1 cellular context compared by ENCODE assay signal in the genomic region with DNA sequence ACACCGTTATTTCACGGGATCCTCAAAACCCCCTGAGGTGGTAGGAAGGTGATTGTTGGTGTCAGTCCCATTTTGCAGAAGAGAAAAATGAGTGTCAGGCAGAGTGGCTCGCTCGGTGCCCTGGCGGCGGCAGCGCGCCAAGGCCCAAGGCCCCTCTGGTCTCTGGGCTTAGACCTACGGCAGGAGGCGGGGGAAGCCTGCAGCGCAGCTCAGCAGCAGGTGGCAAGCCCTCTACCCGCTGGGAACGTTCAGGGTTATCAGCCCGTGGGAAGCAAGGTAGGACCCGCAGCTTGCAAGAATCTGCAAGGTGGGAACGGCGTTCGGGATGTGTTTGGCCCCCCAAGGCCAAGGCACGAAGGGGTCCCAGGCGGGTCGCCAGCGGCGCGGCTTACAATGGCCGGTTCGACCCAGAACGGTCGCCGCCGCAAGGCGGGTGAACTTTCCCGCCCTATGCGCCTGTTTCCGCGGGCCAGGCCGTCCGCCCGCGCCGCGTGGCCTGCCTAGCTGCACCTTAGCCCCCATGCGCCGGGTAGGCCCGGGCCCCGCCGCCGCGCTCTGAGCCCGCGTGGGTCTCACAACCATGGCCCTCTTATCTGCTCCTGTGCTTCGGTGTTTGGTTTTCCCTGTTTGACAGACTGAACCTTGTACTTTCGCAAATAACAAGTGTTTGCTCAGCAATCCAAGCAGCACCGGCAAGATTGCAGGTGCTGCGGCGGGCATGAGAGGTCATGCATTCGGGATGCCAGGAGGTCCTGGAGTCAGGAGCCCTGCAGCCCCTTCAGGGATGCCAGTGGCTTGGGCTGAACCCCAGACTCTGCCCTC.
A peak's percentile ranks its signal among the peaks of the same experiment; 100 is the strongest.
TF ChIP-seq lines count a peak whose summit lies in the region.

No MANE protein-coding gene starts in this region.

TF ChIP-seq in HepG2, 621 proteins besides CTCF, POLR2A, EP300 and RAD21 (continued from another document and continues in another):
- TF ChIP-seq, protein P1, sequence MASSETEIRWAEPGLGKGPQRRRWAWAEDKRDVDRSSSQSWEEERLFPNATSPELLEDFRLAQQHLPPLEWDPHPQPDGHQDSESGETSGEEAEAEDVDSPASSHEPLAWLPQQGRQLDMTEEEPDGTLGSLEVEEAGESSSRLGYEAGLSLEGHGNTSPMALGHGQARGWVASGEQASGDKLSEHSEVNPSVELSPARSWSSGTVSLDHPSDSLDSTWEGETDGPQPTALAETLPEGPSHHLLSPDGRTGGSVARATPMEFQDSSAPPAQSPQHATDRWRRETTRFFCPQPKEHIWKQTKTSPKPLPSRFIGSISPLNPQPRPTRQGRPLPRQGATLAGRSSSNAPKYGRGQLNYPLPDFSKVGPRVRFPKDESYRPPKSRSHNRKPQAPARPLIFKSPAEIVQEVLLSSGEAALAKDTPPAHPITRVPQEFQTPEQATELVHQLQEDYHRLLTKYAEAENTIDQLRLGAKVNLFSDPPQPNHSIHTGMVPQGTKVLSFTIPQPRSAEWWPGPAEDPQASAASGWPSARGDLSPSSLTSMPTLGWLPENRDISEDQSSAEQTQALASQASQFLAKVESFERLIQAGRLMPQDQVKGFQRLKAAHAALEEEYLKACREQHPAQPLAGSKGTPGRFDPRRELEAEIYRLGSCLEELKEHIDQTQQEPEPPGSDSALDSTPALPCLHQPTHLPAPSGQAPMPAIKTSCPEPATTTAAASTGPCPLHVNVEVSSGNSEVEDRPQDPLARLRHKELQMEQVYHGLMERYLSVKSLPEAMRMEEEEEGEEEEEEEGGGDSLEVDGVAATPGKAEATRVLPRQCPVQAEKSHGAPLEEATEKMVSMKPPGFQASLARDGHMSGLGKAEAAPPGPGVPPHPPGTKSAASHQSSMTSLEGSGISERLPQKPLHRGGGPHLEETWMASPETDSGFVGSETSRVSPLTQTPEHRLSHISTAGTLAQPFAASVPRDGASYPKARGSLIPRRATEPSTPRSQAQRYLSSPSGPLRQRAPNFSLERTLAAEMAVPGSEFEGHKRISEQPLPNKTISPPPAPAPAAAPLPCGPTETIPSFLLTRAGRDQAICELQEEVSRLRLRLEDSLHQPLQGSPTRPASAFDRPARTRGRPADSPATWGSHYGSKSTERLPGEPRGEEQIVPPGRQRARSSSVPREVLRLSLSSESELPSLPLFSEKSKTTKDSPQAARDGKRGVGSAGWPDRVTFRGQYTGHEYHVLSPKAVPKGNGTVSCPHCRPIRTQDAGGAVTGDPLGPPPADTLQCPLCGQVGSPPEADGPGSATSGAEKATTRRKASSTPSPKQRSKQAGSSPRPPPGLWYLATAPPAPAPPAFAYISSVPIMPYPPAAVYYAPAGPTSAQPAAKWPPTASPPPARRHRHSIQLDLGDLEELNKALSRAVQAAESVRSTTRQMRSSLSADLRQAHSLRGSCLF (CRISPR knock-in tag; IDR thresholded peaks at IDR 0.05; ENCODE audit: borderline replicate concordance): no peak; the same call in 1 of the 2 replicates
- TF ChIP-seq, protein P2, sequence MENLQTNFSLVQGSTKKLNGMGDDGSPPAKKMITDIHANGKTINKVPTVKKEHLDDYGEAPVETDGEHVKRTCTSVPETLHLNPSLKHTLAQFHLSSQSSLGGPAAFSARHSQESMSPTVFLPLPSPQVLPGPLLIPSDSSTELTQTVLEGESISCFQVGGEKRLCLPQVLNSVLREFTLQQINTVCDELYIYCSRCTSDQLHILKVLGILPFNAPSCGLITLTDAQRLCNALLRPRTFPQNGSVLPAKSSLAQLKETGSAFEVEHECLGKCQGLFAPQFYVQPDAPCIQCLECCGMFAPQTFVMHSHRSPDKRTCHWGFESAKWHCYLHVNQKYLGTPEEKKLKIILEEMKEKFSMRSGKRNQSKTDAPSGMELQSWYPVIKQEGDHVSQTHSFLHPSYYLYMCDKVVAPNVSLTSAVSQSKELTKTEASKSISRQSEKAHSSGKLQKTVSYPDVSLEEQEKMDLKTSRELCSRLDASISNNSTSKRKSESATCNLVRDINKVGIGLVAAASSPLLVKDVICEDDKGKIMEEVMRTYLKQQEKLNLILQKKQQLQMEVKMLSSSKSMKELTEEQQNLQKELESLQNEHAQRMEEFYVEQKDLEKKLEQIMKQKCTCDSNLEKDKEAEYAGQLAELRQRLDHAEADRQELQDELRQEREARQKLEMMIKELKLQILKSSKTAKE (CRISPR knock-in tag; IDR thresholded peaks at IDR 0.05; ENCODE audit: borderline replicate concordance): peak; percentile 95
- TF ChIP-seq ZNF446 (CRISPR knock-in tag; IDR thresholded peaks at IDR 0.05) (peak; percentile 84; the same call in 1 of the 2 replicates), ELF1 (CRISPR knock-in tag; IDR thresholded peaks at IDR 0.05) (peak; percentile 60; the same call in 1 of the 2 replicates), TEAD2 (CRISPR knock-in tag; IDR thresholded peaks at IDR 0.05) (no peak; the same call in 1 of the 2 replicates), TGIF2 (CRISPR knock-in tag; IDR thresholded peaks at IDR 0.05) (peak; percentile 91), ZNF253 (CRISPR knock-in tag; IDR thresholded peaks at IDR 0.05; ENCODE audit: borderline replicate concordance) (peak; percentile 86; the same call in 1 of the 2 replicates), ZSCAN25 (CRISPR knock-in tag; IDR thresholded peaks at IDR 0.05) (peak; percentile 40; the same call in 1 of the 2 replicates), CEBPZ (IDR thresholded peaks at IDR 0.05; ENCODE audit: low read length) (no peak), GTF2F1 (IDR thresholded peaks at IDR 0.05; ENCODE audit: low read length) (peak; percentile 20; the same call in 1 of the 2 replicates), PBX2 (CRISPR knock-in tag; IDR thresholded peaks at IDR 0.05) (0 out of 2 replicates have a peak, but pooled peaks have one; percentile 17), RORA (CRISPR knock-in tag; IDR thresholded peaks at IDR 0.05) (no peak), SNAPC4 (CRISPR knock-in tag; IDR thresholded peaks at IDR 0.05) (peak; percentile 72; the same call in 1 of the 2 replicates), ZNF331 (CRISPR knock-in tag; IDR thresholded peaks at IDR 0.05) (peak; percentile 94), GRHL1 (CRISPR knock-in tag; conservative IDR thresholded peaks at IDR 0.05) (no peak), REL (CRISPR knock-in tag; conservative IDR thresholded peaks at IDR 0.05) (peak; percentile 46; the same call in 1 of the 2 replicates), ZNF264 (CRISPR knock-in tag; IDR thresholded peaks at IDR 0.05) (peak; percentile 89), ZNF550 (CRISPR knock-in tag; IDR thresholded peaks at IDR 0.05; ENCODE audit: borderline replicate concordance) (no peak), ZNF333 (CRISPR knock-in tag; IDR thresholded peaks at IDR 0.05; ENCODE audit: borderline replicate concordance) (peak; percentile 98), KLF9 (CRISPR knock-in tag; IDR thresholded peaks at IDR 0.05; ENCODE audit: low read depth) (no peak)
- TF ChIP-seq, protein P3, sequence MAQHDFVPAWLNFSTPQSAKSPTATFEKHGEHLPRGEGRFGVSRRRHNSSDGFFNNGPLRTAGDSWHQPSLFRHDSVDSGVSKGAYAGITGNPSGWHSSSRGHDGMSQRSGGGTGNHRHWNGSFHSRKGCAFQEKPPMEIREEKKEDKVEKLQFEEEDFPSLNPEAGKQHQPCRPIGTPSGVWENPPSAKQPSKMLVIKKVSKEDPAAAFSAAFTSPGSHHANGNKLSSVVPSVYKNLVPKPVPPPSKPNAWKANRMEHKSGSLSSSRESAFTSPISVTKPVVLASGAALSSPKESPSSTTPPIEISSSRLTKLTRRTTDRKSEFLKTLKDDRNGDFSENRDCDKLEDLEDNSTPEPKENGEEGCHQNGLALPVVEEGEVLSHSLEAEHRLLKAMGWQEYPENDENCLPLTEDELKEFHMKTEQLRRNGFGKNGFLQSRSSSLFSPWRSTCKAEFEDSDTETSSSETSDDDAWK (CRISPR knock-in tag; IDR thresholded peaks at IDR 0.05): no peak
- TF ChIP-seq, protein P4, sequence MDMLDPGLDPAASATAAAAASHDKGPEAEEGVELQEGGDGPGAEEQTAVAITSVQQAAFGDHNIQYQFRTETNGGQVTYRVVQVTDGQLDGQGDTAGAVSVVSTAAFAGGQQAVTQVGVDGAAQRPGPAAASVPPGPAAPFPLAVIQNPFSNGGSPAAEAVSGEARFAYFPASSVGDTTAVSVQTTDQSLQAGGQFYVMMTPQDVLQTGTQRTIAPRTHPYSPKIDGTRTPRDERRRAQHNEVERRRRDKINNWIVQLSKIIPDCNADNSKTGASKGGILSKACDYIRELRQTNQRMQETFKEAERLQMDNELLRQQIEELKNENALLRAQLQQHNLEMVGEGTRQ (IDR thresholded peaks at IDR 0.05; ENCODE audit: low read depth, low read length): no peak
- TF ChIP-seq, protein P4 (CRISPR knock-in tag; IDR thresholded peaks at IDR 0.05; ENCODE audit: borderline replicate concordance): peak; percentile 56
